In genomic region chr19:34345934-34346333, GRCh38 we compare ENCODE assay signal across 8 cellular contexts. TPM values are rescaled to one million over a fixed set of nuclear protein-coding genes. Genes with fewer than 3 reads are reported as not detected.
DNase-seq lines count a peak whose midpoint lies in the region; ATAC-seq, FAIRE-seq and TF ChIP-seq lines count a peak whose summit lies in the region.

No MANE protein-coding gene starts in this region.

- no peaks in the 10 kb centered on the region for H3K27me3 ChIP-seq in WERI-Rb-1 (ENCODE audit: insufficient read depth, low read depth, severe bottlenecking)
- H3K27me3 ChIP-seq in bronchial epithelial cell (ENCODE audit: control insufficient read depth, insufficient read depth, low read length), result no peaks in the 10 kb centered on the region

- no peak overlapping the region for H3K4me3 Mint-ChIP-seq in T-helper 2 cell treated with Interferon-gamma antibody and Interleukin-4, amounts not matched to agents 5 μg/mL and 100 μg/mL, for 36 hours

- DNase-seq in T-helper 2 cell, result peak in 4 of 5 experiments; percentile 44 to 71 (median 56)
- DNase-seq in T-helper 2 cell treated with Interferon-gamma antibody and Interleukin-4, amounts not matched to agents 5 μg/mL and 100 μg/mL, for 36 hours (ENCODE audit: low spot score), result no peak
- peak; percentile 7 for DNase-seq in NCI-H2107 (lab: John Stamatoyannopoulos, UW)
- DNase-seq in WERI-Rb-1, result peak; percentile 76
- peak; percentile 56 for DNase-seq in bronchial epithelial cell (ENCODE audit: low read depth)
- DNase-seq in kidney glomerular epithelial cell (lab: John Stamatoyannopoulos, UW), result peak; percentile 15
- peak; percentile 57 to 69 for DNase-seq in stimulated activated CD4-positive, alpha-beta T cell treated with anti-CD3 and anti-CD28 coated beads, Interleukin-4, amount 100 ng/mL, for 4 hours

- no peak for FAIRE-seq in bronchial epithelial cell (lab: Jason Lieb, UNC)

- H3K9me3 ChIP-seq in WERI-Rb-1 (ENCODE audit: severe bottlenecking), result no peaks in the 10 kb centered on the region

- H3K27me3 Mint-ChIP-seq in T-helper 2 cell treated with Interferon-gamma antibody and Interleukin-4, amounts not matched to agents 5 μg/mL and 100 μg/mL, for 36 hours (ENCODE audit: low read depth), result no peaks in the 10 kb centered on the region

- H3K27ac ChIP-seq in WERI-Rb-1, result no peak overlapping the region

- H3K36me3 Mint-ChIP-seq in T-helper 2 cell treated with Interferon-gamma antibody and Interleukin-4, amounts not matched to agents 5 μg/mL and 100 μg/mL, for 36 hours (ENCODE audit: low read depth), result peaks cover 6% of the 10 kb centered on the region

- H3K9me3 Mint-ChIP-seq in T-helper 2 cell treated with Interferon-gamma antibody and Interleukin-4, amounts not matched to agents 5 μg/mL and 100 μg/mL, for 36 hours, result peaks cover 5% of the 10 kb centered on the region

- TF ChIP-seq CTCF in WERI-Rb-1 (IDR thresholded peaks at IDR 0.05; ENCODE audit: low read depth, low read length) (peak; percentile 84), bronchial epithelial cell (IDR thresholded peaks at IDR 0.05; ENCODE audit: insufficient read depth, low read length, severe bottlenecking) (peak; percentile 74)

- H3K36me3 ChIP-seq in WERI-Rb-1, result peaks cover 60% of the 10 kb centered on the region
- peaks cover 12% of the 10 kb centered on the region for H3K36me3 ChIP-seq in bronchial epithelial cell (ENCODE audit: control insufficient read depth, insufficient read depth, low read length)

- peaks cover 15% of the 10 kb centered on the region for H3K4me1 Mint-ChIP-seq in T-helper 2 cell treated with Interferon-gamma antibody and Interleukin-4, amounts not matched to agents 5 μg/mL and 100 μg/mL, for 36 hours (ENCODE audit: low read depth)

- ATAC-seq in GM18870 (IDR thresholded peaks at IDR 0.05; ENCODE audit: unreplicated experiment), result no peak

- H3K4me3 ChIP-seq in WERI-Rb-1 (ENCODE audit: low read depth, low read length) (no peak overlapping the region), bronchial epithelial cell (ENCODE audit: low read depth, low read length) (no peak overlapping the region)

- no peak overlapping the region for H3K27ac Mint-ChIP-seq in T-helper 2 cell treated with Interferon-gamma antibody and Interleukin-4, amounts not matched to agents 5 μg/mL and 100 μg/mL, for 36 hours

RNA-seq across cellular contexts. Expression of gene GPI, which starts 19.1 kb away (rescaled TPM):
- 125 and 130 TPM in 2 replicates for total RNA-seq in bronchial epithelial cell

RNA-seq across cellular contexts. Expression of gene PDCD2L, which starts 58.3 kb away (rescaled TPM):
- total RNA-seq in bronchial epithelial cell, result 12.9 and 24.5 TPM in 2 replicates
